10 cellular contexts compared by ENCODE assay signal in genomic region chr16:31216552-31217530, GRCh38. TPM values are rescaled to one million over a fixed set of nuclear protein-coding genes. Genes with fewer than 3 reads are reported as not detected.
A peak's percentile ranks its signal among the peaks of the same experiment; 100 is the strongest.
DNase-seq lines count a peak whose midpoint lies in the region; ATAC-seq and TF ChIP-seq lines count a peak whose summit lies in the region.
"Had no signal": no experiment of that assay in that cellular context is flagged by ENCODE, and none has a peak within 500 bp of the region (broad histone marks: within the 10 kb centered on the region; RNA-seq: fewer than 3 reads in every experiment).

TSS of gene PYDC1 (minus strand) at chr16:31217135. CDS start at chr16:31217028, 107 bp downstream.

- H3K36me3 ChIP-seq in HUES6 (ENCODE audit: control insufficient read depth, insufficient read depth, low read length) (no peaks in the 10 kb centered on the region), spleen (no peaks in the 10 kb centered on the region)

- TF ChIP-seq POLR2A in spleen (IDR thresholded peaks at IDR 0.05) = no peak

- H3K27ac ChIP-seq in HUES6 (ENCODE audit: low read depth, low read length) (no peak within 1 kb of the TSS), spleen (peak within 1 kb of the TSS in 1 of 8 donors; percentile 69)
- H3K27ac ChIP-seq: RWPE1 had no signal

- H3K4me3 ChIP-seq in HUES6 (ENCODE audit: low read depth, low read length) (peak within 1 kb of the TSS; percentile 61), iPS-18c (ENCODE audit: insufficient read depth, low read depth, low read length) (peak within 1 kb of the TSS; percentile 78), spleen (peak within 1 kb of the TSS in 7 of 8 donors; percentile 18 to 73 (median 45))

- no peaks in the 10 kb centered on the region for H3K9me3 Mint-ChIP-seq in activated naive CD8-positive, alpha-beta T cell treated with anti-CD3 and anti-CD28 coated beads for 36 hours

- H3K36me3 Mint-ChIP-seq in activated naive CD8-positive, alpha-beta T cell treated with anti-CD3 and anti-CD28 coated beads for 36 hours = no peaks in the 10 kb centered on the region

- peaks cover 74% of the 10 kb centered on the region for H3K27me3 Mint-ChIP-seq in activated naive CD8-positive, alpha-beta T cell treated with anti-CD3 and anti-CD28 coated beads for 36 hours

- H3K27ac Mint-ChIP-seq in activated naive CD8-positive, alpha-beta T cell treated with anti-CD3 and anti-CD28 coated beads for 36 hours = no peak within 1 kb of the TSS

- H3K9ac ChIP-seq in HUES6 (ENCODE audit: low read length) = no peak within 1 kb of the TSS

- peak; percentile 22 for DNase-seq in activated naive CD8-positive, alpha-beta T cell treated with anti-CD3 and anti-CD28 coated beads for 36 hours
- DNase-seq in spleen (peak; percentile 82), NCI-H187 (lab: John Stamatoyannopoulos, UW) (no peak)
- no peak for DNase-seq in stimulated activated CD4-positive, alpha-beta T cell treated with anti-CD3 and anti-CD28 coated beads, Interleukin-4, amount 100 ng/mL, for 24 hours
- no peak for DNase-seq in activated CD4-positive, CD25-positive, alpha-beta regulatory T cell (lab: John Stamatoyannopoulos, UW)

- 5 to 12% (median 6%) methylated on average over 44 to 52 of the region's 52 CpGs for WGBS in spleen, 5 donors

- H3K4me1 ChIP-seq in HUES6 (ENCODE audit: control insufficient read depth, insufficient read depth, low read length) (peaks cover 26% of the 10 kb centered on the region), spleen (peaks cover 25 to 45% (median 37%) of the 10 kb centered on the region in 6 donors)

- no peak for ATAC-seq in HG02610 (IDR thresholded peaks at IDR 0.05; ENCODE audit: unreplicated experiment)

- H3K27me3 ChIP-seq in HUES6 (ENCODE audit: control insufficient read depth, insufficient read depth, low read length) (peaks cover 74% of the 10 kb centered on the region), spleen (replicated peaks in 1 of 7) (peaks cover 3 to 81% (median 34%) of the 10 kb centered on the region in 7 donors)

- intact Hi-C loops in spleen (cut with DNase I; ENCODE audit: low total_unique reads) = no loop called here

- H3K9me3 ChIP-seq in HUES6 (ENCODE audit: control insufficient read depth, insufficient read depth, low read depth, low read length) (no peaks in the 10 kb centered on the region), iPS-18c (ENCODE audit: control insufficient read depth, insufficient read depth, low read length) (no peaks in the 10 kb centered on the region), spleen (no peaks in the 10 kb centered on the region)

- H3K4me1 Mint-ChIP-seq in activated naive CD8-positive, alpha-beta T cell treated with anti-CD3 and anti-CD28 coated beads for 36 hours = peaks cover 14% of the 10 kb centered on the region

- TF ChIP-seq CTCF in spleen (IDR thresholded peaks at IDR 0.05 in 8 of 11, conservative IDR thresholded peaks at IDR 0.05 in 3 of 11) = no peak

- peak within 1 kb of the TSS; percentile 55 for H3K4me3 Mint-ChIP-seq in activated naive CD8-positive, alpha-beta T cell treated with anti-CD3 and anti-CD28 coated beads for 36 hours

RNA-seq across cellular contexts. Expression of gene PYDC1, which starts in this region (rescaled TPM):
- total RNA-seq in activated naive CD8-positive, alpha-beta T cell treated with anti-CD3 and anti-CD28 coated beads for 36 hours = not detected
- total RNA-seq in spleen = not detected
- polyA plus RNA-seq in spleen = 1 to 10 TPM in 1 of 3 donors, under 1 TPM in 1, not detected in 1; 0.72 to 2.7 TPM
- total RNA-seq: left lobe of liver had no signal

Comparison
In these comparisons a context has a peak if more than half of its experiments do, and no peak if none do; other contexts are left out.
1. Peak in DNase-seq in activated naive CD8-positive, alpha-beta T cell treated with anti-CD3 and anti-CD28 coated beads for 36 hours; RNA of the gene not detected or under 1 TPM.